In genomic region chr11:26522912-26523610, GRCh38 we compare ENCODE assay signal across 9 cellular contexts. TPM values are rescaled to one million over a fixed set of nuclear protein-coding genes. Genes with fewer than 3 reads are reported as not detected.
A peak's percentile ranks its signal among the peaks of the same experiment; 100 is the strongest.
DNase-seq lines count a peak whose midpoint lies in the region; ATAC-seq and TF ChIP-seq lines count a peak whose summit lies in the region.
"Had no signal": no experiment of that assay in that cellular context is flagged by ENCODE, and none has a peak within 500 bp of the region (broad histone marks: within the 10 kb centered on the region; RNA-seq: fewer than 3 reads in every experiment).

No MANE protein-coding gene starts in this region.

- H3K36me3 ChIP-seq in cardiac muscle cell = no peaks in the 10 kb centered on the region
- no peaks in the 10 kb centered on the region for H3K36me3 ChIP-seq in ascending aorta
- H3K36me3 ChIP-seq in CD4-positive, alpha-beta memory T cell (ENCODE audit: insufficient read depth, low read length) = no peaks in the 10 kb centered on the region

- H3K27me3 Mint-ChIP-seq in CD4-positive, alpha-beta memory T cell = no peaks in the 10 kb centered on the region

- POLR2A ChIA-PET in CD4-positive, alpha-beta memory T cell (lab: Charles Lee; ENCODE audit: partially characterized antibody) = no interaction called here

- intact Hi-C loops in left ventricle myocardium superior (cut with micrococcal nuclease) (no loop called here), ascending aorta (cut with DNase I) (no loop called here)
- intact Hi-C loops in CD4-positive, alpha-beta memory T cell (cut with micrococcal nuclease) = no loop called here

- CTCF ChIA-PET in CD4-positive, alpha-beta memory T cell (lab: Charles Lee; ENCODE audit: partially characterized antibody) = no interaction called here

- H3K27me3 ChIP-seq in cardiac muscle cell (no peaks in the 10 kb centered on the region), ascending aorta (no peaks in the 10 kb centered on the region)
- H3K27me3 ChIP-seq in CD4-positive, alpha-beta memory T cell (ENCODE audit: insufficient read depth, low read length) = no peaks in the 10 kb centered on the region

- no peaks in the 10 kb centered on the region for H3K36me3 Mint-ChIP-seq in CD4-positive, alpha-beta memory T cell

- H3K4me3 ChIP-seq in cardiac muscle cell (no peak overlapping the region), ascending aorta (no peak overlapping the region)
- no peak overlapping the region for H3K4me3 ChIP-seq in CD4-positive, alpha-beta memory T cell (ENCODE audit: low read length in 2 of 2)

- H3K27ac ChIP-seq in cardiac muscle cell (no peak overlapping the region), ascending aorta (no peak overlapping the region)
- H3K27ac ChIP-seq in CD4-positive, alpha-beta memory T cell (ENCODE audit: low read depth, low read length) = no peak overlapping the region

- no peak for TF ChIP-seq POLR2A in erythroblast (IDR thresholded peaks at IDR 0.05; ENCODE audit: low read length)

- ATAC-seq in left ventricle myocardium superior (no peak), HG02642 (IDR thresholded peaks at IDR 0.05; ENCODE audit: poor library complexity, unreplicated experiment) (no peak), GM21447 (IDR thresholded peaks at IDR 0.05; ENCODE audit: unreplicated experiment) (no peak)

- no peak overlapping the region for H3K4me3 Mint-ChIP-seq in CD4-positive, alpha-beta memory T cell

- H3K27ac Mint-ChIP-seq in CD4-positive, alpha-beta memory T cell = no peak overlapping the region

- peaks cover 0 to 11% (median 5%) of the 10 kb centered on the region in 8 donors for H3K9me3 Mint-ChIP-seq in CD4-positive, alpha-beta memory T cell

- TF ChIP-seq CTCF in cardiac muscle cell (IDR thresholded peaks at IDR 0.05; ENCODE audit: low read depth, low read length) = peak; percentile 32
- no peak for TF ChIP-seq CTCF in ascending aorta (IDR thresholded peaks at IDR 0.05)

- H3K9me3 ChIP-seq in cardiac muscle cell (ENCODE audit: low read depth) = no peaks in the 10 kb centered on the region
- H3K9me3 ChIP-seq in ascending aorta = no peaks in the 10 kb centered on the region
- H3K9me3 ChIP-seq in CD4-positive, alpha-beta memory T cell (ENCODE audit: control insufficient read depth in 1 of 2, low read length in 2 of 2) = no peaks in the 10 kb centered on the region

- H3K4me1 ChIP-seq in cardiac muscle cell (ENCODE audit: low read depth) = no peaks in the 10 kb centered on the region
- no peaks in the 10 kb centered on the region for H3K4me1 ChIP-seq in ascending aorta
- no peaks in the 10 kb centered on the region for H3K4me1 ChIP-seq in CD4-positive, alpha-beta memory T cell (ENCODE audit: insufficient read depth, low read length)

- H3K4me1 Mint-ChIP-seq in CD4-positive, alpha-beta memory T cell = no peaks in the 10 kb centered on the region

- DNase-seq in cardiac muscle cell (ENCODE audit: low read depth in 1 of 2, low spot score in 1 of 2) (peak in 1 of 2 donors; percentile 21), left ventricle myocardium superior (no peak), NCI-H2171 treated with DMSO at 0.1 percent for 48 hours (lab: John Stamatoyannopoulos, UW) (peak; percentile 54), erythroblast (lab: John Stamatoyannopoulos, UW) (peak; percentile 17 to 27), ascending aorta (ENCODE audit: low spot score in 2 of 2) (no peak)
- no peak for DNase-seq in CD4-positive, alpha-beta memory T cell
- DNase-seq: activated CD4-positive, CD25-positive, alpha-beta regulatory T cell treated with anti-CD3 and anti-CD28 coated beads, Interleukin-2, amount 50 U/mL, for 72 hours had no signal

RNA-seq across cellular contexts. Expression of gene MUC15, which starts 49.0 kb away (rescaled TPM):
- not detected in 2 replicates for total RNA-seq in cardiac muscle cell
- not detected in 2 replicates for polyA plus RNA-seq in cardiac muscle cell
- not detected for total RNA-seq in left ventricle myocardium superior
- total RNA-seq in ascending aorta = not detected
- total RNA-seq in CD4-positive, alpha-beta memory T cell = not detected
- not detected for polyA plus RNA-seq in CD4-positive, alpha-beta memory T cell

Comparison
In these comparisons a context has a peak if more than half of its experiments do, and no peak if none do; other contexts are left out.
1. DNase-seq: peak in NCI-H2171 treated with DMSO at 0.1 percent for 48 hours (single experiment) and erythroblast (2 of 2); none in left ventricle myocardium superior (single experiment), ascending aorta (0 of 2) and CD4-positive, alpha-beta memory T cell (0 of 5).